Comparison of ENCODE assay signal across 14 cellular contexts in genomic region chr20:62149532-62150235, GRCh38. TPM values are rescaled to one million over a fixed set of nuclear protein-coding genes. Genes with fewer than 3 reads are reported as not detected.
DNase-seq lines count a peak whose midpoint lies in the region; ATAC-seq and TF ChIP-seq lines count a peak whose summit lies in the region.
"Had no signal": no experiment of that assay in that cellular context is flagged by ENCODE, and none has a peak within 500 bp of the region (broad histone marks: within the 10 kb centered on the region; RNA-seq: fewer than 3 reads in every experiment).

No MANE protein-coding gene starts in this region.

- no peaks in the 10 kb centered on the region for H3K27me3 Mint-ChIP-seq in stimulated activated naive CD8-positive, alpha-beta T cell treated with anti-CD3 and anti-CD28 coated beads, Interleukin-15, amount 100 ng/mL, for 72 hours
- no peaks in the 10 kb centered on the region for H3K27me3 Mint-ChIP-seq in endodermal cell (ENCODE audit: insufficient read depth)
- H3K27me3 Mint-ChIP-seq in activated T-helper 2 cell treated with anti-CD3 and anti-CD28 coated beads, Interferon-gamma antibody, Interleukin-2, Interleukin-4, amounts not matched to agents 10 μg/mL and 5 μg/mL and 100 μg/mL, durations not matched to agents 14 hours and 24 hours and 36 hours (ENCODE audit: low read depth), result no peaks in the 10 kb centered on the region

- no peak for DNase-seq in stimulated activated naive CD8-positive, alpha-beta T cell treated with anti-CD3 and anti-CD28 coated beads, Interleukin-15, Interleukin-2, amounts not matched to agents 100 U/mL and 50 U/mL, for 24 hours
- DNase-seq in stimulated activated naive CD8-positive, alpha-beta T cell treated with anti-CD3 and anti-CD28 coated beads, Interleukin-15, amount 100 ng/mL, for 72 hours, result no peak
- DNase-seq in endodermal cell (peak; percentile 82), lung microvascular endothelial cell (ENCODE audit: low read depth in 2 of 2) (peak; percentile 7 to 83), upper lobe of right lung (no peak), NCI-H187 (lab: John Stamatoyannopoulos, UW) (no peak)
- no peak for DNase-seq in activated T-helper 2 cell treated with anti-CD3 and anti-CD28 coated beads, Interferon-gamma antibody, Interleukin-2, Interleukin-4, amounts not matched to agents 10 μg/mL and 5 μg/mL and 100 μg/mL, durations not matched to agents 14 hours and 24 hours and 36 hours (ENCODE audit: low spot score)
- DNase-seq: foreskin melanocyte, Kasumi-1, NCI-H1930, ovary had no signal

- peaks cover 44% of the 10 kb centered on the region for H3K4me1 Mint-ChIP-seq in stimulated activated naive CD8-positive, alpha-beta T cell treated with anti-CD3 and anti-CD28 coated beads, Interleukin-15, amount 100 ng/mL, for 72 hours
- peaks cover 13% of the 10 kb centered on the region for H3K4me1 Mint-ChIP-seq in endodermal cell
- H3K4me1 Mint-ChIP-seq in activated T-helper 2 cell treated with anti-CD3 and anti-CD28 coated beads, Interferon-gamma antibody, Interleukin-2, Interleukin-4, amounts not matched to agents 10 μg/mL and 5 μg/mL and 100 μg/mL, durations not matched to agents 14 hours and 24 hours and 36 hours (ENCODE audit: low read depth), result peaks cover 14% of the 10 kb centered on the region

- intact Hi-C loops in upper lobe of right lung (cut with DNase I), result no loop called here
- intact Hi-C loops in activated T-helper 2 cell treated with anti-CD3 and anti-CD28 coated beads, Interferon-gamma antibody, Interleukin-2, Interleukin-4, amounts not matched to agents 10 μg/mL and 5 μg/mL and 100 μg/mL, durations not matched to agents 14 hours and 24 hours and 36 hours (cut with micrococcal nuclease), result no loop called here

- no peak overlapping the region for H3K27ac Mint-ChIP-seq in stimulated activated naive CD8-positive, alpha-beta T cell treated with anti-CD3 and anti-CD28 coated beads, Interleukin-15, amount 100 ng/mL, for 72 hours
- peak overlapping the region; percentile 50 for H3K27ac Mint-ChIP-seq in endodermal cell
- no peak overlapping the region for H3K27ac Mint-ChIP-seq in activated T-helper 2 cell treated with anti-CD3 and anti-CD28 coated beads, Interferon-gamma antibody, Interleukin-2, Interleukin-4, amounts not matched to agents 10 μg/mL and 5 μg/mL and 100 μg/mL, durations not matched to agents 14 hours and 24 hours and 36 hours
- H3K27ac Mint-ChIP-seq: activated naive CD4-positive, alpha-beta T cell treated with anti-CD3 and anti-CD28 coated beads, Interleukin-2, amount 50 U/mL, for 72 hours had no signal

- H3K9me3 ChIP-seq in endodermal cell (ENCODE audit: control insufficient read depth, low read length) (peaks cover 7% of the 10 kb centered on the region), upper lobe of right lung (no peaks in the 10 kb centered on the region)
- H3K9me3 ChIP-seq: ovary had no signal

- H3K36me3 Mint-ChIP-seq in endodermal cell (ENCODE audit: low read depth), result peaks cover 47% of the 10 kb centered on the region
- peaks cover 52% of the 10 kb centered on the region for H3K36me3 Mint-ChIP-seq in activated T-helper 2 cell treated with anti-CD3 and anti-CD28 coated beads, Interferon-gamma antibody, Interleukin-2, Interleukin-4, amounts not matched to agents 10 μg/mL and 5 μg/mL and 100 μg/mL, durations not matched to agents 14 hours and 24 hours and 36 hours (ENCODE audit: low read depth)

- peaks cover 5% of the 10 kb centered on the region for H3K4me1 ChIP-seq in endodermal cell (ENCODE audit: control insufficient read depth, insufficient read depth, low read length)
- peaks cover 25% of the 10 kb centered on the region for H3K4me1 ChIP-seq in upper lobe of right lung

- H3K27ac ChIP-seq in endodermal cell (ENCODE audit: low read depth, low read length), result peak overlapping the region; percentile 2
- no peak overlapping the region for H3K27ac ChIP-seq in upper lobe of right lung
- H3K27ac ChIP-seq: coronary artery, ovary had no signal

- ATAC-seq in stimulated activated naive CD8-positive, alpha-beta T cell treated with anti-CD3 and anti-CD28 coated beads, Interleukin-15, Interleukin-2, amounts not matched to agents 100 U/mL and 50 U/mL, for 24 hours, result peak; percentile 12
- no peak for ATAC-seq in stimulated activated naive CD8-positive, alpha-beta T cell treated with anti-CD3 and anti-CD28 coated beads, Interleukin-15, amount 100 ng/mL, for 72 hours
- ATAC-seq in upper lobe of right lung (peak; percentile 53), GM21528 (IDR thresholded peaks at IDR 0.05; ENCODE audit: low FRiP score, unreplicated experiment) (no peak)
- ATAC-seq: activated naive CD4-positive, alpha-beta T cell treated with anti-CD3 and anti-CD28 coated beads, Interleukin-2, amount 50 U/mL, for 72 hours had no signal

- peaks cover 12 to 19% of the 10 kb centered on the region in 2 donors for H3K9me3 Mint-ChIP-seq in stimulated activated naive CD8-positive, alpha-beta T cell treated with anti-CD3 and anti-CD28 coated beads, Interleukin-15, amount 100 ng/mL, for 72 hours
- H3K9me3 Mint-ChIP-seq in endodermal cell, result peaks cover 9% of the 10 kb centered on the region
- peaks cover 19% of the 10 kb centered on the region for H3K9me3 Mint-ChIP-seq in activated T-helper 2 cell treated with anti-CD3 and anti-CD28 coated beads, Interferon-gamma antibody, Interleukin-2, Interleukin-4, amounts not matched to agents 10 μg/mL and 5 μg/mL and 100 μg/mL, durations not matched to agents 14 hours and 24 hours and 36 hours

- H3K36me3 ChIP-seq in endodermal cell (ENCODE audit: control insufficient read depth, insufficient read depth, low read length), result peaks cover 41% of the 10 kb centered on the region
- no peaks in the 10 kb centered on the region for H3K36me3 ChIP-seq in upper lobe of right lung
- H3K36me3 ChIP-seq: ovary had no signal

- H3K4me3 ChIP-seq in endodermal cell (ENCODE audit: low read length) (no peak overlapping the region), upper lobe of right lung (no peak overlapping the region)
- H3K4me3 ChIP-seq: coronary artery, ovary had no signal

- H3K27me3 ChIP-seq in endodermal cell (ENCODE audit: control insufficient read depth, insufficient read depth, low read length, poor library complexity, severe bottlenecking), result no peaks in the 10 kb centered on the region
- no peaks in the 10 kb centered on the region for H3K27me3 ChIP-seq in upper lobe of right lung
- H3K27me3 ChIP-seq: ovary had no signal

- 69 to 88% methylated on average over 21 of the region's 21 CpGs for WGBS in endodermal cell (ENCODE audit: insufficient coverage in 1 of 2, insufficient read length in 1 of 2), 2 experiments

- no peak overlapping the region for H3K4me3 Mint-ChIP-seq in stimulated activated naive CD8-positive, alpha-beta T cell treated with anti-CD3 and anti-CD28 coated beads, Interleukin-15, amount 100 ng/mL, for 72 hours
- no peak overlapping the region for H3K4me3 Mint-ChIP-seq in endodermal cell
- H3K4me3 Mint-ChIP-seq in activated T-helper 2 cell treated with anti-CD3 and anti-CD28 coated beads, Interferon-gamma antibody, Interleukin-2, Interleukin-4, amounts not matched to agents 10 μg/mL and 5 μg/mL and 100 μg/mL, durations not matched to agents 14 hours and 24 hours and 36 hours (ENCODE audit: low read depth), result no peak overlapping the region

- H3K9ac ChIP-seq in endodermal cell (ENCODE audit: extremely low read depth, low read length, poor library complexity, severe bottlenecking), result no peak overlapping the region

- TF ChIP-seq CTCF in endodermal cell (conservative IDR thresholded peaks at IDR 0.05), result no peak
- TF ChIP-seq CTCF in upper lobe of right lung (IDR thresholded peaks at IDR 0.05), result no peak

RNA-seq across cellular contexts. Expression of gene SS18L1, which starts 6.1 kb away (rescaled TPM):
- 10 to 100 TPM; 23.2 to 28.8 TPM for total RNA-seq in endodermal cell
- polyA plus RNA-seq in endodermal cell (2013, experiment 1 of 2), result 26.8 TPM
- 25.7 TPM for polyA plus RNA-seq in endodermal cell (2013, experiment 2 of 2)
- 6.8 and 8.1 TPM in 2 replicates for total RNA-seq in lung microvascular endothelial cell
- total RNA-seq in upper lobe of right lung, result 12.6 TPM
- 26.0 and 30.7 TPM in 2 replicates for total RNA-seq in activated T-helper 2 cell treated with anti-CD3 and anti-CD28 coated beads, Interferon-gamma antibody, Interleukin-2, Interleukin-4, amounts not matched to agents 10 μg/mL and 5 μg/mL and 100 μg/mL, durations not matched to agents 14 hours and 24 hours and 36 hours

RNA-seq across cellular contexts. Expression of gene PSMA7, which starts 6.5 kb away (rescaled TPM):
- total RNA-seq in endodermal cell, result 100 to 1,000 TPM; 279 to 280 TPM
- 253 TPM for polyA plus RNA-seq in endodermal cell (2013, experiment 1 of 2)
- polyA plus RNA-seq in endodermal cell (2013, experiment 2 of 2), result 256 TPM
- 293 and 309 TPM in 2 replicates for total RNA-seq in lung microvascular endothelial cell
- total RNA-seq in upper lobe of right lung, result 209 TPM
- total RNA-seq in activated T-helper 2 cell treated with anti-CD3 and anti-CD28 coated beads, Interferon-gamma antibody, Interleukin-2, Interleukin-4, amounts not matched to agents 10 μg/mL and 5 μg/mL and 100 μg/mL, durations not matched to agents 14 hours and 24 hours and 36 hours, result 405 and 434 TPM in 2 replicates

RNA-seq across cellular contexts. Expression of gene LSM14B, which starts 27.4 kb away (rescaled TPM):
- total RNA-seq in endodermal cell (10 to 100 TPM; 89.1 to 91.1 TPM), lung microvascular endothelial cell (21.1 and 25.0 TPM in 2 replicates), upper lobe of right lung (35.1 TPM)
- 74.6 TPM for polyA plus RNA-seq in endodermal cell (2013, experiment 1 of 2)
- 61.5 TPM for polyA plus RNA-seq in endodermal cell (2013, experiment 2 of 2)
- 42.9 and 45.0 TPM in 2 replicates for total RNA-seq in activated T-helper 2 cell treated with anti-CD3 and anti-CD28 coated beads, Interferon-gamma antibody, Interleukin-2, Interleukin-4, amounts not matched to agents 10 μg/mL and 5 μg/mL and 100 μg/mL, durations not matched to agents 14 hours and 24 hours and 36 hours

RNA-seq across cellular contexts. Expression of gene MTG2, which starts 33.1 kb away (rescaled TPM):
- 10 to 100 TPM; 28.2 to 29.6 TPM for total RNA-seq in endodermal cell
- 23.8 TPM for polyA plus RNA-seq in endodermal cell (2013, experiment 1 of 2)
- 21.6 TPM for polyA plus RNA-seq in endodermal cell (2013, experiment 2 of 2)
- total RNA-seq in lung microvascular endothelial cell, result 7.4 and 10.9 TPM in 2 replicates
- 26.5 TPM for total RNA-seq in upper lobe of right lung
- total RNA-seq in activated T-helper 2 cell treated with anti-CD3 and anti-CD28 coated beads, Interferon-gamma antibody, Interleukin-2, Interleukin-4, amounts not matched to agents 10 μg/mL and 5 μg/mL and 100 μg/mL, durations not matched to agents 14 hours and 24 hours and 36 hours, result 34.0 and 40.2 TPM in 2 replicates

Comparison
In these comparisons a context has a peak if more than half of its experiments do, and no peak if none do; other contexts are left out.
1. ATAC-seq: peak in stimulated activated naive CD8-positive, alpha-beta T cell treated with anti-CD3 and anti-CD28 coated beads, Interleukin-15, Interleukin-2, amounts not matched to agents 100 U/mL and 50 U/mL, for 24 hours (single experiment) and upper lobe of right lung (single experiment); none in stimulated activated naive CD8-positive, alpha-beta T cell treated with anti-CD3 and anti-CD28 coated beads, Interleukin-15, amount 100 ng/mL, for 72 hours (single experiment) and GM21528 (single experiment).
2. DNase-seq: peak in endodermal cell (single experiment) and lung microvascular endothelial cell (2 of 2); none in stimulated activated naive CD8-positive, alpha-beta T cell treated with anti-CD3 and anti-CD28 coated beads, Interleukin-15, Interleukin-2, amounts not matched to agents 100 U/mL and 50 U/mL, for 24 hours (single experiment), stimulated activated naive CD8-positive, alpha-beta T cell treated with anti-CD3 and anti-CD28 coated beads, Interleukin-15, amount 100 ng/mL, for 72 hours (0 of 2), upper lobe of right lung (single experiment), activated T-helper 2 cell treated with anti-CD3 and anti-CD28 coated beads, Interferon-gamma antibody, Interleukin-2, Interleukin-4, amounts not matched to agents 10 μg/mL and 5 μg/mL and 100 μg/mL, durations not matched to agents 14 hours and 24 hours and 36 hours (single experiment) and NCI-H187 (0 of 2).